Comparison of ENCODE assay signal across 25 cellular contexts in the genomic region with DNA sequence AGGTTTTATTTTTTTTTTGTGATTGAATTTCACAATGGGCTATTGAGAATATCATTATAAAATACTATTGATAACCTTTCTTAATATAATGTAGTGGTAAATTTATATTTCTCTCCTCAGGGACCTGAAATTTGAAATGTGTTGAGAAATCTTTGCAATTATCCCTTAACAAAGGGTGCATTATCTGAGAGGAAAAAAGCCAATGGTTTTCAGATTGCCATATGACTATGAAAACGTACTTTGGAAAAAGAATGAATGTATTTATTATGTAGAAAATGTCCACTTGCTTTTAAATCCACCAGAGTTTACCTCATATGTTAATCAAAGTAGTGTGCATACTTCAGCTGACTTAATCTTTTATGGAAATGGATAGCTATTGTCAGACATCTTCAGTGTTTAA.
"Had no signal": no experiment of that assay in that cellular context is flagged by ENCODE, and none has a peak within 500 bp of the region (broad histone marks: within the 10 kb centered on the region; RNA-seq: fewer than 3 reads in every experiment).

No MANE protein-coding gene starts in this region.

- DNase-seq: stimulated activated CD4-positive, alpha-beta T cell treated with anti-CD3 and anti-CD28 coated beads, Interleukin-2, amount 100 ng/mL, for 48 hours; stimulated activated CD4-positive, alpha-beta T cell treated with anti-CD3 and anti-CD28 coated beads, Interleukin-4, amount 100 ng/mL, for 1 hour; stimulated activated CD4-positive, alpha-beta T cell treated with anti-CD3 and anti-CD28 coated beads, Interleukin-4, amount 100 ng/mL, for 24 hours; stimulated activated CD4-positive, alpha-beta T cell treated with anti-CD3 and anti-CD28 coated beads, Interleukin-4, amount 100 ng/mL, for 4 hours; stimulated activated CD8-positive, alpha-beta memory T cell treated with anti-CD3 and anti-CD28 coated beads, Interleukin-4, amount 100 ng/mL, for 48 hours; stimulated activated naive B cell treated with anti-CD40 and anti-IgM and Interleukin-4, amounts not matched to agents 10 μg/mL and 1 μg/mL and 100 μg/mL, for 72 hours; stimulated activated naive CD4-positive, alpha-beta T cell; stimulated activated naive CD4-positive, alpha-beta T cell treated with Interleukin-2 at 50 U/mL for 16 hours; stimulated activated naive CD8-positive, alpha-beta T cell treated with anti-CD3 and anti-CD28 coated beads, Interleukin-15, amount 100 ng/mL, for 72 hours; stimulated activated naive CD8-positive, alpha-beta T cell treated with anti-CD3 and anti-CD28 coated beads, Interleukin-15, Interleukin-2, amounts not matched to agents 100 U/mL and 50 U/mL, for 24 hours; stomach; substantia nigra; testis; thyroid gland; tibial artery; transverse colon; trophoblast cell; upper lobe of left lung; upper lobe of right lung; uterus had no signal

- ATAC-seq: stimulated activated effector memory CD8-positive, alpha-beta T cell treated with anti-CD3 and anti-CD28 coated beads, Interleukin-12 subunit alpha, Interleukin-12 subunit beta, amount 100 ng/mL, for 72 hours; stimulated activated memory B cell treated with anti-CD40 and anti-IgM and Interleukin-4, amounts not matched to agents 10 μg/mL and 1 μg/mL and 100 μg/mL, for 72 hours; stimulated activated naive B cell treated with anti-CD40 and anti-IgM and Interleukin-4, amounts not matched to agents 10 μg/mL and 1 μg/mL and 100 μg/mL, for 72 hours; stimulated activated naive CD8-positive, alpha-beta T cell treated with anti-CD3 and anti-CD28 coated beads, Interleukin-15, amount 100 ng/mL, for 72 hours; stimulated activated naive CD8-positive, alpha-beta T cell treated with anti-CD3 and anti-CD28 coated beads, Interleukin-15, Interleukin-2, amounts not matched to agents 100 U/mL and 50 U/mL, for 24 hours; upper lobe of right lung had no signal

- H3K4me3 ChIP-seq: stomach, suprapubic skin, testis, thoracic aorta, thyroid gland, tibial artery, transverse colon, upper lobe of left lung, upper lobe of right lung, uterus, vagina had no signal

- H3K27me3 ChIP-seq: stomach, suprapubic skin, testis, thyroid gland, tibial artery, transverse colon, upper lobe of left lung, upper lobe of right lung, uterus, vagina had no signal

- H3K36me3 ChIP-seq: stomach, suprapubic skin, thoracic aorta, thyroid gland, tibial artery, transverse colon, upper lobe of left lung, upper lobe of right lung, uterus, vagina had no signal

- H3K4me1 ChIP-seq: stomach, suprapubic skin, testis, thyroid gland, tibial artery, transverse colon, upper lobe of left lung, upper lobe of right lung, uterus, vagina had no signal

- H3K9me3 ChIP-seq: stomach, suprapubic skin, testis, thoracic aorta, thyroid gland, tibial artery, transverse colon, upper lobe of left lung, upper lobe of right lung, uterus, vagina had no signal

- H3K27ac ChIP-seq: stomach, suprapubic skin, testis, thoracic aorta, thyroid gland, tibial artery, transverse colon, upper lobe of left lung, upper lobe of right lung, uterus, vagina had no signal
